Comparison of ENCODE assay signal across 1 cellular context in the genomic region with DNA sequence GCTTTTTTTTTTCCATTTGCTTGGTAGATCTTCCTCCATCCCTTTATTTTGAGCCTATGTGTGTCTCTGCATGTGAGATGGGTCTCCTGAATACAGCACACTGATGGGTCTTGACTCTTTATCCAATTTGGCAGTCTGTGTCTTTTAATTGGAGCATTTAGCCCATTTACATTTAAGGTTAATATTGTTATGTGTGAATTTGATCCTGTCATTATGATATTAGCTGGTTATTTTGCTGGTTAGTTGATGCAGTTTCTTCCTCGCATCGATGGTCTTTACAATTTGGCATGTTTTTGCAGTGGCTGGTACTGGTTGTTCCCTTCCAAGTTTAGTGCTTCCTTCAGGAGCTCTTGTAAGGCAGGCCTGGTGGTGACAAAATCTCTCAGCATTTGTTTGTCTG.
DNase-seq lines count a peak whose midpoint lies in the region; ATAC-seq, FAIRE-seq and TF ChIP-seq lines count a peak whose summit lies in the region.
"Not testable (repeated sequence)": the region's sequence is repeated elsewhere in the genome, so short reads cannot be mapped to it uniquely, and the experiment has no call there.

No MANE protein-coding gene starts in this region.

- not testable (repeated sequence) for H3K9me1 ChIP-seq in K562 (ENCODE audit: control insufficient read depth, insufficient read depth, low read length)

- H3K4me1 ChIP-seq in K562 (replicated peaks in 1 of 2; ENCODE audit: control insufficient read depth in 2 of 2, insufficient read depth in 2 of 2, low read length in 2 of 2), result not testable (repeated sequence)

- H4K20me1 ChIP-seq in K562 (replicated peaks; ENCODE audit: control insufficient read depth, insufficient read depth, low read length), result not testable (repeated sequence)

- not testable (repeated sequence) for H3K79me2 ChIP-seq in K562 (ENCODE audit: control insufficient read depth, insufficient read depth, low read length)

- TF ChIP-seq CTCF in K562 (IDR thresholded peaks at IDR 0.05 in 2 of 3, conservative IDR thresholded peaks at IDR 0.05 in 1 of 3; ENCODE audit: insufficient read depth in 2 of 3, low read depth in 1 of 3, low read length in 3 of 3), result not testable (repeated sequence)

- TF ChIP-seq RAD21 in K562 (CRISPR knock-in tag; conservative IDR thresholded peaks at IDR 0.05 in 1 of 2, IDR thresholded peaks at IDR 0.05 in 1 of 2), result not testable (repeated sequence)

- not testable (repeated sequence) for TF ChIP-seq POLR2A in K562 (conservative IDR thresholded peaks at IDR 0.05)

- CTCF ChIA-PET in K562 (lab: Yijun Ruan, JAX; ENCODE audit: low intra/inter-chr PET ratio), result not testable (repeated sequence)

- WGBS in K562 (ENCODE audit: insufficient coverage, low coverage, missing lambda C conversion rate), result 44% methylated on average over 2 of the region's 2 CpGs

- not testable (repeated sequence) for H3K27me3 ChIP-seq in K562 (ENCODE audit: control insufficient read depth in 2 of 2, insufficient read depth in 2 of 2, low read length in 2 of 2)

- BruUV-seq in K562 (replicated peaks; lab: Mats Ljungman, UMichigan), result not testable (repeated sequence)

- DNase-seq in K562 (ENCODE audit: extremely low read depth in 1 of 4, low spot score in 3 of 4), result not testable (repeated sequence)

- H3K9ac ChIP-seq in K562 (ENCODE audit: insufficient read depth in 1 of 2, low read depth in 2 of 2, low read length in 2 of 2), result not testable (repeated sequence)

- not testable (repeated sequence) for H3K4me3 ChIP-seq in K562

- not testable (repeated sequence) for H3K27ac ChIP-seq in K562 (ENCODE audit: extremely low read depth, low read depth, low read length)

- intact Hi-C loops in K562 (cut with micrococcal nuclease), result not testable (repeated sequence)

- POLR2A ChIA-PET in K562 (lab: Yijun Ruan, JAX), result not testable (repeated sequence)

- not testable (repeated sequence) for H3K4me2 ChIP-seq in K562 (ENCODE audit: insufficient read depth, low read length)

- not testable (repeated sequence) for H3K9me3 ChIP-seq in K562 (replicated peaks; ENCODE audit: control insufficient read depth, insufficient read depth, low read depth, low read length)

- FAIRE-seq in K562 (lab: Jason Lieb, UNC), result not testable (repeated sequence)

- in situ Hi-C loops in K562 (cut with MboI), result not testable (repeated sequence)

- not testable (repeated sequence) for H2AFZ ChIP-seq in K562 (ENCODE audit: low read depth, low read length)

- TF ChIP-seq EP300 in K562 (IDR thresholded peaks at IDR 0.05; ENCODE audit: low read length), result not testable (repeated sequence)

- not testable (repeated sequence) for H3K36me3 ChIP-seq in K562 (ENCODE audit: control insufficient read depth, insufficient read depth, low read length)

- ATAC-seq in K562, result not testable (repeated sequence)

TF ChIP-seq in K562, 482 proteins besides CTCF, POLR2A, EP300 and RAD21:
- peak in 1 of 3 experiments; percentile 20; a peak in 1 of 6 replicates for TF ChIP-seq ZBTB11 (CRISPR knock-in tag; IDR thresholded peaks at IDR 0.05)
- peak; percentile 91 for TF ChIP-seq ZNF507 (tag; conservative IDR thresholded peaks at IDR 0.05)
